13 cellular contexts compared by ENCODE assay signal in genomic region chrX:12988797-12989196, GRCh38. TPM values are rescaled to one million over a fixed set of nuclear protein-coding genes. Genes with fewer than 3 reads are reported as not detected.
DNase-seq lines count a peak whose midpoint lies in the region; ATAC-seq and TF ChIP-seq lines count a peak whose summit lies in the region.
"Had no signal": no experiment of that assay in that cellular context is flagged by ENCODE, and none has a peak within 500 bp of the region (broad histone marks: within the 10 kb centered on the region; RNA-seq: fewer than 3 reads in every experiment).

No MANE protein-coding gene starts in this region.

- TF ChIP-seq POLR2A in stomach (IDR thresholded peaks at IDR 0.05): no peak

- intact Hi-C loops in stomach (cut with DNase I; ENCODE audit: low total_unique reads): no loop called here

- CTCF ChIA-PET in RWPE1 (lab: Yijun Ruan, JAX): no interaction called here

- H3K9me3 ChIP-seq in stomach: no peaks in the 10 kb centered on the region

- H3K27ac ChIP-seq in RWPE1 (peak overlapping the region; percentile 84), stomach (peak overlapping the region; percentile 54 to 74 (median 65))
- H3K27ac ChIP-seq: KMS-11 had no signal

- no peak for TF ChIP-seq EP300 in stomach (IDR thresholded peaks at IDR 0.05)

- peaks cover 0 to 37% (median 16%) of the 10 kb centered on the region in 4 donors for H3K4me1 ChIP-seq in stomach

- WGBS in stomach, 5 donors: 30 to 47% (median 39%) methylated on average over 7 of the region's 7 CpGs

- ATAC-seq in HG02763 (IDR thresholded peaks at IDR 0.05; ENCODE audit: unreplicated experiment) (no peak), HG02885 (IDR thresholded peaks at IDR 0.05; ENCODE audit: poor library complexity, unreplicated experiment) (no peak), GM21717 (IDR thresholded peaks at IDR 0.05; ENCODE audit: unreplicated experiment) (no peak)
- ATAC-seq: activated T-cell treated with anti-CD3 and anti-CD28 coated beads, Interleukin-2, amount 50 U/mL, for 4 hours; naive thymus-derived CD4-positive, alpha-beta T cell had no signal

- DNase-seq in NCI-H1105 treated with DMSO at 0.1 percent for 48 hours (lab: John Stamatoyannopoulos, UW) (peak; percentile 38), NCI-H1105 (lab: John Stamatoyannopoulos, UW) (no peak), RWPE1 (ENCODE audit: low spot score) (peak; percentile 60), fibroblast of pulmonary artery (ENCODE audit: low read depth) (peak; percentile 75), stomach (peak; percentile 63)
- DNase-seq: activated T-cell treated with anti-CD3 and anti-CD28 coated beads, Interleukin-2, amount 50 U/mL, for 4 hours; naive thymus-derived CD4-positive, alpha-beta T cell had no signal

- TF ChIP-seq CTCF in RWPE1 (conservative IDR thresholded peaks at IDR 0.05; ENCODE audit: low read depth) (no peak), fibroblast of pulmonary artery (IDR thresholded peaks at IDR 0.05; ENCODE audit: low read length, missing control alignments) (no peak), stomach (IDR thresholded peaks at IDR 0.05) (no peak)

- POLR2A ChIA-PET in RWPE1 (lab: Yijun Ruan, JAX; ENCODE audit: low non-redundant PET): no interaction called here

- no peak overlapping the region for H3K4me3 ChIP-seq in fibroblast of pulmonary artery (replicated peaks; ENCODE audit: low read depth, low read length)
- H3K4me3 ChIP-seq in stomach: no peak overlapping the region
- H3K4me3 ChIP-seq: HAP-1 had no signal

- H3K36me3 ChIP-seq in stomach: no peaks in the 10 kb centered on the region
- H3K36me3 ChIP-seq: HAP-1 had no signal

- no peaks in the 10 kb centered on the region for H3K27me3 ChIP-seq in stomach

RNA-seq across cellular contexts. Expression of gene TMSB4X, which starts 13.9 kb away (rescaled TPM):
- 1,000 to 10,000 TPM; 1,734 to 4,964 (median 2,895) TPM for total RNA-seq in stomach
- over 10,000 TPM in 2 of 3 donors, 1,000 to 10,000 TPM in 1; 4,831 to 14,609 (median 13,196) TPM for polyA plus RNA-seq in stomach

RNA-seq across cellular contexts. Expression of gene FAM9C, which starts 55.6 kb away (rescaled TPM):
- total RNA-seq in stomach: under 1 TPM in 1 of 5 donors, not detected in 4; 0.18 TPM
- polyA plus RNA-seq in stomach: under 1 TPM in 1 of 3 donors, not detected in 2; 0.31 TPM
- total RNA-seq: activated T-cell treated with anti-CD3 and anti-CD28 coated beads, Interleukin-2, amount 50 U/mL, for 4 hours; epithelial cell of proximal tubule had no signal
- polyA plus RNA-seq: naive thymus-derived CD4-positive, alpha-beta T cell had no signal
